31 cellular contexts compared by ENCODE assay signal in genomic region chr4:78687818-78688217, GRCh38.
"Had no signal": no experiment of that assay in that cellular context is flagged by ENCODE, and none has a peak within 500 bp of the region (broad histone marks: within the 10 kb centered on the region; RNA-seq: fewer than 3 reads in every experiment).

No MANE protein-coding gene starts in this region.

- FAIRE-seq: astrocyte, bronchial epithelial cell, colon had no signal

- H3K27ac ChIP-seq: brain microvascular endothelial cell, esophagus squamous epithelium, gastroesophageal sphincter, heart left ventricle had no signal

- H3K27me3 ChIP-seq: brain microvascular endothelial cell, esophagus squamous epithelium, gastroesophageal sphincter, heart left ventricle had no signal

- H3K36me3 Mint-ChIP-seq: activated naive CD8-positive, alpha-beta T cell; WTC11 had no signal

- H3K36me3 ChIP-seq: brain microvascular endothelial cell, esophagus squamous epithelium, gastroesophageal sphincter, heart left ventricle had no signal

- ATAC-seq: activated T-cell treated with anti-CD3 and anti-CD28 coated beads, Interleukin-2, amount 50 U/mL, for 72 hours; effector memory CD8-positive, alpha-beta T cell; gastroesophageal sphincter; heart left ventricle; WTC11 had no signal

- H3K9me3 ChIP-seq: esophagus squamous epithelium, gastroesophageal sphincter, heart left ventricle had no signal

- H3K4me3 ChIP-seq: esophagus squamous epithelium, gastroesophageal sphincter, heart left ventricle had no signal

- H3K4me3 Mint-ChIP-seq: activated CD4-positive, alpha-beta memory T cell treated with anti-CD3 and anti-CD28 coated beads, Interleukin-2, amount 10 ng/mL, durations not matched to agents 7 days and 5 days; activated CD4-positive, alpha-beta T cell treated with anti-CD3 and anti-CD28 coated beads, Interleukin-2, amount 10 ng/mL, durations not matched to agents 7 days and 5 days; activated naive CD8-positive, alpha-beta T cell; activated T-cell treated with anti-CD3 and anti-CD28 coated beads, Interleukin-2, amount 50 U/mL, for 24 hours; activated T-cell treated with anti-CD3 and anti-CD28 coated beads, Interleukin-2, amount 50 U/mL, for 72 hours; effector memory CD8-positive, alpha-beta T cell; WTC11 had no signal

- H3K9me3 Mint-ChIP-seq: activated CD4-positive, alpha-beta memory T cell treated with anti-CD3 and anti-CD28 coated beads, Interleukin-2, amount 10 ng/mL, durations not matched to agents 7 days and 5 days; activated CD4-positive, alpha-beta T cell treated with anti-CD3 and anti-CD28 coated beads, Interleukin-2, amount 10 ng/mL, durations not matched to agents 7 days and 5 days; activated T-cell treated with anti-CD3 and anti-CD28 coated beads, Interleukin-2, amount 50 U/mL, for 24 hours; activated T-cell treated with anti-CD3 and anti-CD28 coated beads, Interleukin-2, amount 50 U/mL, for 72 hours; effector memory CD8-positive, alpha-beta T cell; WTC11 had no signal

- H3K27ac Mint-ChIP-seq: activated CD4-positive, alpha-beta memory T cell treated with anti-CD3 and anti-CD28 coated beads, Interleukin-2, amount 10 ng/mL, durations not matched to agents 7 days and 5 days; activated CD4-positive, alpha-beta T cell treated with anti-CD3 and anti-CD28 coated beads, Interleukin-2, amount 10 ng/mL, durations not matched to agents 7 days and 5 days; activated naive CD8-positive, alpha-beta T cell; activated T-cell treated with anti-CD3 and anti-CD28 coated beads, Interleukin-2, amount 50 U/mL, for 24 hours; activated T-cell treated with anti-CD3 and anti-CD28 coated beads, Interleukin-2, amount 50 U/mL, for 72 hours; effector memory CD8-positive, alpha-beta T cell; WTC11 had no signal

- H3K27me3 Mint-ChIP-seq: activated naive CD8-positive, alpha-beta T cell; activated T-cell treated with anti-CD3 and anti-CD28 coated beads, Interleukin-2, amount 50 U/mL, for 24 hours had no signal

- DNase-seq: activated CD4-positive, alpha-beta memory T cell treated with anti-CD3 and anti-CD28 coated beads, Interleukin-2, amount 10 ng/mL, durations not matched to agents 7 days and 5 days; activated CD4-positive, alpha-beta T cell treated with anti-CD3 and anti-CD28 coated beads for 1 hour; activated CD4-positive, alpha-beta T cell treated with anti-CD3 and anti-CD28 coated beads for 4 hours; activated CD4-positive, alpha-beta T cell treated with anti-CD3 and anti-CD28 coated beads, Interleukin-2, amount 10 ng/mL, durations not matched to agents 7 days and 5 days; activated CD4-positive, alpha-beta T cell treated with anti-CD3 and anti-CD28 coated beads, Interleukin-2, amount 50 U/mL, for 4 hours; activated CD8-positive, alpha-beta memory T cell treated with anti-CD3 and anti-CD28 coated beads, Interleukin-2, amount 50 U/mL, for 48 hours; activated gamma-delta T cell; activated naive CD4-positive, alpha-beta T cell; activated naive CD4-positive, alpha-beta T cell treated with anti-CD3 and anti-CD28 coated beads, Interleukin-2, amount 50 U/mL, for 16 hours; activated T-cell treated with anti-CD3 and anti-CD28 coated beads for 4 hours; activated T-cell treated with anti-CD3 and anti-CD28 coated beads, Interleukin-2, amount 50 U/mL, for 24 hours; activated T-cell treated with anti-CD3 and anti-CD28 coated beads, Interleukin-2, amount 50 U/mL, for 72 hours; amniotic stem cell; anterior cingulate cortex; brain microvascular endothelial cell; caudate nucleus; cortex of kidney; dermis blood vessel endothelial cell; effector CD4-positive, alpha-beta T cell; effector memory CD8-positive, alpha-beta T cell; esophagus squamous epithelium; foreskin melanocyte; glutamatergic neuron; heart left ventricle; T-helper 2 cell had no signal

- H3K4me1 Mint-ChIP-seq: WTC11 had no signal
